Comparison of ENCODE assay signal across 1 cellular context in the genomic region with DNA sequence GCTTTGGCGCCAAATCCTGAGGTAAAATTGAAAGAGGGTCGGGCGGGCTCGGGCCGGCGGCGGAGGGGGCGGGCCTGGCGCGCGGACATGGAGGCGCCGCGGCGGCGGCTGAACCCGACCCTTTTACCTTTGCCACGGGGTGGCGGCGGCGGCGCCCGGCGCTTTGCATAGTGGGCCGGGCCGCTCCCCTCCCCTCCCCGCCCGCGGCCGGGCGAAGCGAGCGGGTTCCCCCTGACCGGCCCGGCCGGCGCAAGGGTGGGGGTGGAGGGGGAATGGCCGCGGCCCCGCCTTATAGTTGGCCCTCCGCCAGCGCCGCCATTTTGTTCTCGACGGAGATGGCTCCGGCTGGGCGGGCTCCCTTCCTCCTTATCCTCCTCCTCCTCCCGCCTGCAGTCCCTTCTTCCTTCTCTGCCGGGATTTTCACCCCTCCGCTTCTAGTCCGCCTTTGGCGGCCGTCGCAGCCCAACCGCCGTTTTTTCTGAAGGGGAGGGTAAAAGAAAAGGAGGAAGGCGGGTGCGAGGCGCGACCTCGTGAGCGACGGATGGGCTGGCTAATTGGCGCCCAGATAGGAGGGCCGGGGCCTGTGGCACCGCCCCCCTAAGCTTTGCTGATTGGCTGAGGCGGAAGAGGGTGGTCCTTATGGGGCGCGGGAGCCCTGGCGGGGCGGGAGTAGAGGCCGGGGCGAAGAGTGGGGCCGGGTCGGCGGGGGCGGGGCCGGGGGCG.
TF ChIP-seq lines count a peak whose summit lies in the region.

No MANE protein-coding gene starts in this region.

TF ChIP-seq in K562, 482 proteins besides CTCF, POLR2A, EP300 and RAD21 (continued from another document and continues in another):
- TF ChIP-seq KAT2B (IDR thresholded peaks at IDR 0.05; ENCODE audit: low read depth, low read length) (no peak), CTBP1 (IDR thresholded peaks at IDR 0.05; ENCODE audit: borderline replicate concordance) (peak; percentile 34), ARID2 (IDR thresholded peaks at IDR 0.05) (no peak), ZKSCAN1 (IDR thresholded peaks at IDR 0.05; ENCODE audit: low read depth, low read length) (0 out of 2 replicates have a peak, but pooled peaks have one; percentile 33), ZNF699 (CRISPR knock-in tag; IDR thresholded peaks at IDR 0.05; ENCODE audit: insufficient replicate concordance) (no peak), POLR3G (IDR thresholded peaks at IDR 0.05; ENCODE audit: extremely low read depth, insufficient read length, insufficient replicate concordance) (no peak), FOSL1 (tag; conservative IDR thresholded peaks at IDR 0.05) (peak; percentile 50), ELF4 (CRISPR knock-in tag; IDR thresholded peaks at IDR 0.05) (peak; percentile 70; the same call in 1 of the 2 replicates), TEAD2 (tag; IDR thresholded peaks at IDR 0.05) (no peak), MYC (IDR thresholded peaks at IDR 0.05; ENCODE audit: low read depth, low read length) (peak; percentile 73), MYC (CRISPR knock-in tag; IDR thresholded peaks at IDR 0.05; ENCODE audit: borderline replicate concordance, low read depth) (no peak), ATF7 (IDR thresholded peaks at IDR 0.05) (peak; percentile 89), CREB1 (IDR thresholded peaks at IDR 0.05) (peak; percentile 61), CREB1 (CRISPR knock-in tag; IDR thresholded peaks at IDR 0.05) (peak; percentile 44; the same call in 1 of the 2 replicates), KLF6 (CRISPR knock-in tag; IDR thresholded peaks at IDR 0.05; ENCODE audit: borderline replicate concordance) (peak; percentile 92), ZNF584 (CRISPR knock-in tag; IDR thresholded peaks at IDR 0.05; ENCODE audit: low read depth) (no peak), ZBTB1 (CRISPR knock-in tag; IDR thresholded peaks at IDR 0.05; ENCODE audit: borderline replicate concordance, low read depth) (0 out of 2 replicates have a peak, but pooled peaks have one; percentile 40), YBX1 (IDR thresholded peaks at IDR 0.05) (no peak), XRCC5 (IDR thresholded peaks at IDR 0.05; ENCODE audit: low read depth, low read length) (peak; percentile 44; the same call in 1 of the 2 replicates), SRF (CRISPR knock-in tag; IDR thresholded peaks at IDR 0.05) (peak in 1 of 2 experiments; percentile 54; a peak in 1 of 4 replicates), ZNF431 (CRISPR knock-in tag; IDR thresholded peaks at IDR 0.05) (no peak), FUS (optimal IDR thresholded peaks at IDR 0.05; ENCODE audit: low read depth, low read length) (peak; percentile 27), PHB (CRISPR knock-in tag; IDR thresholded peaks at IDR 0.05) (no peak), NONO (IDR thresholded peaks at IDR 0.05; ENCODE audit: low read depth in 2 of 2, low read length in 1 of 2) (peak; percentile 58 to 83), TAF1 (IDR thresholded peaks at IDR 0.05; ENCODE audit: control insufficient read depth, extremely low read depth, insufficient read depth, low read length, severe bottlenecking) (peak; percentile 88), SP1 (CRISPR knock-in tag; IDR thresholded peaks at IDR 0.05) (peak; percentile 99), HDGF (IDR thresholded peaks at IDR 0.05) (no peak), MYBL2 (IDR thresholded peaks at IDR 0.05; ENCODE audit: low read depth) (no peak), MYBL2 (CRISPR knock-in tag; IDR thresholded peaks at IDR 0.05; ENCODE audit: borderline replicate concordance) (no peak), PTRF (tag; IDR thresholded peaks at IDR 0.05) (no peak), ZBTB7A (IDR thresholded peaks at IDR 0.05; ENCODE audit: borderline replicate concordance, control insufficient read depth, low read depth, low read length) (peak; percentile 63), TRIM24 (IDR thresholded peaks at IDR 0.05) (peak; percentile 30 to 45; a peak in 3 of 4 replicates)
- TF ChIP-seq, protein P1, sequence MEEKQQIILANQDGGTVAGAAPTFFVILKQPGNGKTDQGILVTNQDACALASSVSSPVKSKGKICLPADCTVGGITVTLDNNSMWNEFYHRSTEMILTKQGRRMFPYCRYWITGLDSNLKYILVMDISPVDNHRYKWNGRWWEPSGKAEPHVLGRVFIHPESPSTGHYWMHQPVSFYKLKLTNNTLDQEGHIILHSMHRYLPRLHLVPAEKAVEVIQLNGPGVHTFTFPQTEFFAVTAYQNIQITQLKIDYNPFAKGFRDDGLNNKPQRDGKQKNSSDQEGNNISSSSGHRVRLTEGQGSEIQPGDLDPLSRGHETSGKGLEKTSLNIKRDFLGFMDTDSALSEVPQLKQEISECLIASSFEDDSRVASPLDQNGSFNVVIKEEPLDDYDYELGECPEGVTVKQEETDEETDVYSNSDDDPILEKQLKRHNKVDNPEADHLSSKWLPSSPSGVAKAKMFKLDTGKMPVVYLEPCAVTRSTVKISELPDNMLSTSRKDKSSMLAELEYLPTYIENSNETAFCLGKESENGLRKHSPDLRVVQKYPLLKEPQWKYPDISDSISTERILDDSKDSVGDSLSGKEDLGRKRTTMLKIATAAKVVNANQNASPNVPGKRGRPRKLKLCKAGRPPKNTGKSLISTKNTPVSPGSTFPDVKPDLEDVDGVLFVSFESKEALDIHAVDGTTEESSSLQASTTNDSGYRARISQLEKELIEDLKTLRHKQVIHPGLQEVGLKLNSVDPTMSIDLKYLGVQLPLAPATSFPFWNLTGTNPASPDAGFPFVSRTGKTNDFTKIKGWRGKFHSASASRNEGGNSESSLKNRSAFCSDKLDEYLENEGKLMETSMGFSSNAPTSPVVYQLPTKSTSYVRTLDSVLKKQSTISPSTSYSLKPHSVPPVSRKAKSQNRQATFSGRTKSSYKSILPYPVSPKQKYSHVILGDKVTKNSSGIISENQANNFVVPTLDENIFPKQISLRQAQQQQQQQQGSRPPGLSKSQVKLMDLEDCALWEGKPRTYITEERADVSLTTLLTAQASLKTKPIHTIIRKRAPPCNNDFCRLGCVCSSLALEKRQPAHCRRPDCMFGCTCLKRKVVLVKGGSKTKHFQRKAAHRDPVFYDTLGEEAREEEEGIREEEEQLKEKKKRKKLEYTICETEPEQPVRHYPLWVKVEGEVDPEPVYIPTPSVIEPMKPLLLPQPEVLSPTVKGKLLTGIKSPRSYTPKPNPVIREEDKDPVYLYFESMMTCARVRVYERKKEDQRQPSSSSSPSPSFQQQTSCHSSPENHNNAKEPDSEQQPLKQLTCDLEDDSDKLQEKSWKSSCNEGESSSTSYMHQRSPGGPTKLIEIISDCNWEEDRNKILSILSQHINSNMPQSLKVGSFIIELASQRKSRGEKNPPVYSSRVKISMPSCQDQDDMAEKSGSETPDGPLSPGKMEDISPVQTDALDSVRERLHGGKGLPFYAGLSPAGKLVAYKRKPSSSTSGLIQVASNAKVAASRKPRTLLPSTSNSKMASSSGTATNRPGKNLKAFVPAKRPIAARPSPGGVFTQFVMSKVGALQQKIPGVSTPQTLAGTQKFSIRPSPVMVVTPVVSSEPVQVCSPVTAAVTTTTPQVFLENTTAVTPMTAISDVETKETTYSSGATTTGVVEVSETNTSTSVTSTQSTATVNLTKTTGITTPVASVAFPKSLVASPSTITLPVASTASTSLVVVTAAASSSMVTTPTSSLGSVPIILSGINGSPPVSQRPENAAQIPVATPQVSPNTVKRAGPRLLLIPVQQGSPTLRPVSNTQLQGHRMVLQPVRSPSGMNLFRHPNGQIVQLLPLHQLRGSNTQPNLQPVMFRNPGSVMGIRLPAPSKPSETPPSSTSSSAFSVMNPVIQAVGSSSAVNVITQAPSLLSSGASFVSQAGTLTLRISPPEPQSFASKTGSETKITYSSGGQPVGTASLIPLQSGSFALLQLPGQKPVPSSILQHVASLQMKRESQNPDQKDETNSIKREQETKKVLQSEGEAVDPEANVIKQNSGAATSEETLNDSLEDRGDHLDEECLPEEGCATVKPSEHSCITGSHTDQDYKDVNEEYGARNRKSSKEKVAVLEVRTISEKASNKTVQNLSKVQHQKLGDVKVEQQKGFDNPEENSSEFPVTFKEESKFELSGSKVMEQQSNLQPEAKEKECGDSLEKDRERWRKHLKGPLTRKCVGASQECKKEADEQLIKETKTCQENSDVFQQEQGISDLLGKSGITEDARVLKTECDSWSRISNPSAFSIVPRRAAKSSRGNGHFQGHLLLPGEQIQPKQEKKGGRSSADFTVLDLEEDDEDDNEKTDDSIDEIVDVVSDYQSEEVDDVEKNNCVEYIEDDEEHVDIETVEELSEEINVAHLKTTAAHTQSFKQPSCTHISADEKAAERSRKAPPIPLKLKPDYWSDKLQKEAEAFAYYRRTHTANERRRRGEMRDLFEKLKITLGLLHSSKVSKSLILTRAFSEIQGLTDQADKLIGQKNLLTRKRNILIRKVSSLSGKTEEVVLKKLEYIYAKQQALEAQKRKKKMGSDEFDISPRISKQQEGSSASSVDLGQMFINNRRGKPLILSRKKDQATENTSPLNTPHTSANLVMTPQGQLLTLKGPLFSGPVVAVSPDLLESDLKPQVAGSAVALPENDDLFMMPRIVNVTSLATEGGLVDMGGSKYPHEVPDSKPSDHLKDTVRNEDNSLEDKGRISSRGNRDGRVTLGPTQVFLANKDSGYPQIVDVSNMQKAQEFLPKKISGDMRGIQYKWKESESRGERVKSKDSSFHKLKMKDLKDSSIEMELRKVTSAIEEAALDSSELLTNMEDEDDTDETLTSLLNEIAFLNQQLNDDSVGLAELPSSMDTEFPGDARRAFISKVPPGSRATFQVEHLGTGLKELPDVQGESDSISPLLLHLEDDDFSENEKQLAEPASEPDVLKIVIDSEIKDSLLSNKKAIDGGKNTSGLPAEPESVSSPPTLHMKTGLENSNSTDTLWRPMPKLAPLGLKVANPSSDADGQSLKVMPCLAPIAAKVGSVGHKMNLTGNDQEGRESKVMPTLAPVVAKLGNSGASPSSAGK (IDR thresholded peaks at IDR 0.05) = peak; percentile 55; the same call in 1 of the 2 replicates
- TF ChIP-seq, protein P2, sequence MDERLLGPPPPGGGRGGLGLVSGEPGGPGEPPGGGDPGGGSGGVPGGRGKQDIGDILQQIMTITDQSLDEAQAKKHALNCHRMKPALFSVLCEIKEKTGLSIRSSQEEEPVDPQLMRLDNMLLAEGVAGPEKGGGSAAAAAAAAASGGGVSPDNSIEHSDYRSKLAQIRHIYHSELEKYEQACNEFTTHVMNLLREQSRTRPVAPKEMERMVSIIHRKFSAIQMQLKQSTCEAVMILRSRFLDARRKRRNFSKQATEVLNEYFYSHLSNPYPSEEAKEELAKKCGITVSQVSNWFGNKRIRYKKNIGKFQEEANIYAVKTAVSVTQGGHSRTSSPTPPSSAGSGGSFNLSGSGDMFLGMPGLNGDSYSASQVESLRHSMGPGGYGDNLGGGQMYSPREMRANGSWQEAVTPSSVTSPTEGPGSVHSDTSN (CRISPR knock-in tag; IDR thresholded peaks at IDR 0.05; ENCODE audit: low read depth) = peak; percentile 94
- TF ChIP-seq, protein P2 (tag; conservative IDR thresholded peaks at IDR 0.05; ENCODE audit: low read depth) = peak; percentile 100
- TF ChIP-seq, protein P3, sequence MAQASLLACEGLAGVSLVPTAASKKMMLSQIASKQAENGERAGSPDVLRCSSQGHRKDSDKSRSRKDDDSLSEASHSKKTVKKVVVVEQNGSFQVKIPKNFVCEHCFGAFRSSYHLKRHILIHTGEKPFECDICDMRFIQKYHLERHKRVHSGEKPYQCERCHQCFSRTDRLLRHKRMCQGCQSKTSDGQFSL (CRISPR knock-in tag; IDR thresholded peaks at IDR 0.05) = no peak
- TF ChIP-seq, protein P3 (tag; IDR thresholded peaks at IDR 0.05) = 0 out of 4 replicates have a peak, but pooled peaks of 1 of the 2 experiments have one; percentile 32
- TF ChIP-seq, protein P4, sequence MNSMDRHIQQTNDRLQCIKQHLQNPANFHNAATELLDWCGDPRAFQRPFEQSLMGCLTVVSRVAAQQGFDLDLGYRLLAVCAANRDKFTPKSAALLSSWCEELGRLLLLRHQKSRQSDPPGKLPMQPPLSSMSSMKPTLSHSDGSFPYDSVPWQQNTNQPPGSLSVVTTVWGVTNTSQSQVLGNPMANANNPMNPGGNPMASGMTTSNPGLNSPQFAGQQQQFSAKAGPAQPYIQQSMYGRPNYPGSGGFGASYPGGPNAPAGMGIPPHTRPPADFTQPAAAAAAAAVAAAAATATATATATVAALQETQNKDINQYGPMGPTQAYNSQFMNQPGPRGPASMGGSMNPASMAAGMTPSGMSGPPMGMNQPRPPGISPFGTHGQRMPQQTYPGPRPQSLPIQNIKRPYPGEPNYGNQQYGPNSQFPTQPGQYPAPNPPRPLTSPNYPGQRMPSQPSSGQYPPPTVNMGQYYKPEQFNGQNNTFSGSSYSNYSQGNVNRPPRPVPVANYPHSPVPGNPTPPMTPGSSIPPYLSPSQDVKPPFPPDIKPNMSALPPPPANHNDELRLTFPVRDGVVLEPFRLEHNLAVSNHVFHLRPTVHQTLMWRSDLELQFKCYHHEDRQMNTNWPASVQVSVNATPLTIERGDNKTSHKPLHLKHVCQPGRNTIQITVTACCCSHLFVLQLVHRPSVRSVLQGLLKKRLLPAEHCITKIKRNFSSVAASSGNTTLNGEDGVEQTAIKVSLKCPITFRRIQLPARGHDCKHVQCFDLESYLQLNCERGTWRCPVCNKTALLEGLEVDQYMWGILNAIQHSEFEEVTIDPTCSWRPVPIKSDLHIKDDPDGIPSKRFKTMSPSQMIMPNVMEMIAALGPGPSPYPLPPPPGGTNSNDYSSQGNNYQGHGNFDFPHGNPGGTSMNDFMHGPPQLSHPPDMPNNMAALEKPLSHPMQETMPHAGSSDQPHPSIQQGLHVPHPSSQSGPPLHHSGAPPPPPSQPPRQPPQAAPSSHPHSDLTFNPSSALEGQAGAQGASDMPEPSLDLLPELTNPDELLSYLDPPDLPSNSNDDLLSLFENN (IDR thresholded peaks at IDR 0.05; ENCODE audit: low read depth in 2 of 2, low read length in 2 of 2) = peak in 1 of 2 experiments; percentile 26; a peak in 1 of 4 replicates
